Comparison of ENCODE assay signal across 24 cellular contexts in genomic region chr4:140982613-140983340, GRCh38.
"Had no signal": no experiment of that assay in that cellular context is flagged by ENCODE, and none has a peak within 500 bp of the region (broad histone marks: within the 10 kb centered on the region; RNA-seq: fewer than 3 reads in every experiment).

No MANE protein-coding gene starts in this region.

- H3K4me1 ChIP-seq: SJCRH30 had no signal

- H3K4me2 ChIP-seq: SK-N-SH had no signal

- H3K9ac ChIP-seq: SK-N-SH had no signal

- FAIRE-seq: K562 had no signal

- H3K9me3 ChIP-seq: SJCRH30 had no signal

- H3K27ac ChIP-seq: SJCRH30, WERI-Rb-1 had no signal

- H3K27me3 ChIP-seq: SJCRH30 had no signal

- DNase-seq: activated CD4-positive, alpha-beta memory T cell treated with anti-CD3 and anti-CD28 coated beads, Interleukin-2, amount 10 ng/mL, durations not matched to agents 7 days and 5 days; activated CD4-positive, alpha-beta T cell treated with anti-CD3 and anti-CD28 coated beads for 36 hours; activated CD4-positive, alpha-beta T cell treated with anti-CD3 and anti-CD28 coated beads, Interleukin-2, amount 50 U/mL, for 1 hour; activated gamma-delta T cell; activated naive CD4-positive, alpha-beta T cell treated with anti-CD3 and anti-CD28 coated beads for 36 hours; activated T-cell treated with anti-CD3 and anti-CD28 coated beads for 4 hours; activated T-cell treated with anti-CD3 and anti-CD28 coated beads, Interleukin-2, amount 50 U/mL, for 48 hours; anterior cingulate cortex; caudate nucleus; Karpas-422; MM.1S; NCI-H1105 treated with DMSO at 0.1 percent for 48 hours; NCI-H1436 treated with DMSO at 0.1 percent for 48 hours; NCI-H187; NCI-H2081; NCI-H510A; NCI-H526 treated with DMSO at 0.1 percent for 48 hours; NCI-H82; SJCRH30; SK-N-SH; T-helper 1 cell; WERI-Rb-1 had no signal

- H3K4me3 ChIP-seq: K562, SJCRH30 had no signal

- ATAC-seq: activated CD4-positive, alpha-beta T cell treated with anti-CD3 and anti-CD28 coated beads for 36 hours; activated T-helper 17 cell treated with anti-CD3 and anti-CD28 coated beads, Interleukin-2, amount 50 U/mL, for 72 hours; K562 had no signal

- H3K36me3 ChIP-seq: SJCRH30, WERI-Rb-1 had no signal
